1 cellular context compared by ENCODE assay signal in the genomic region with DNA sequence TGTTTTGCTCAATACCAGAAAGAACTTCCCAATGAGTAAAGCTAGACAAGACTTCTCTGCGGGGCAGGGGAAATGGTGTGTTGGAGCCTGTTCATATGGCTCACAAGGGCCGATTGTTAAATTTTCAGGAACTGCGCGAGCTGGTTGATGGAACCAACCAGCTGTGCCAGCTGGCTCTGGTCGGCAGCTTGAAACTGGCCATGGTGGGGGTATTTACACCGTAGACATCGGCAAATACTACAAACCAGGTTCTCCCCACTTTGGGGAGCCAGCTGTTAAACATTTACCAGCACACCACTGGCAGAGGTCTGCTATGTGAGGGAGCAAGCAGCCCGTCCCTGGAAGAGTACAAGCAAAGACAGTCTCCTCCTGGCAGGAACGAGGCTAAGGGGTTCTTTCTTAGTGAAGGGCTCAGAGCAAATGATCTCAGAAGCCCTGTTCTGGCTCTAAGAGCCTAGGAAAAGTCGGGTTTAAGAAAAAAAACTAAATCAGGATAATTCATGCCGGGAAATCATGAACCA.
A peak's percentile ranks its signal among the peaks of the same experiment; 100 is the strongest.
TF ChIP-seq lines count a peak whose summit lies in the region.

No MANE protein-coding gene starts in this region.

TF ChIP-seq in HepG2, 621 proteins besides CTCF, POLR2A, EP300 and RAD21 (continued from another document):
- TF ChIP-seq, protein P1, sequence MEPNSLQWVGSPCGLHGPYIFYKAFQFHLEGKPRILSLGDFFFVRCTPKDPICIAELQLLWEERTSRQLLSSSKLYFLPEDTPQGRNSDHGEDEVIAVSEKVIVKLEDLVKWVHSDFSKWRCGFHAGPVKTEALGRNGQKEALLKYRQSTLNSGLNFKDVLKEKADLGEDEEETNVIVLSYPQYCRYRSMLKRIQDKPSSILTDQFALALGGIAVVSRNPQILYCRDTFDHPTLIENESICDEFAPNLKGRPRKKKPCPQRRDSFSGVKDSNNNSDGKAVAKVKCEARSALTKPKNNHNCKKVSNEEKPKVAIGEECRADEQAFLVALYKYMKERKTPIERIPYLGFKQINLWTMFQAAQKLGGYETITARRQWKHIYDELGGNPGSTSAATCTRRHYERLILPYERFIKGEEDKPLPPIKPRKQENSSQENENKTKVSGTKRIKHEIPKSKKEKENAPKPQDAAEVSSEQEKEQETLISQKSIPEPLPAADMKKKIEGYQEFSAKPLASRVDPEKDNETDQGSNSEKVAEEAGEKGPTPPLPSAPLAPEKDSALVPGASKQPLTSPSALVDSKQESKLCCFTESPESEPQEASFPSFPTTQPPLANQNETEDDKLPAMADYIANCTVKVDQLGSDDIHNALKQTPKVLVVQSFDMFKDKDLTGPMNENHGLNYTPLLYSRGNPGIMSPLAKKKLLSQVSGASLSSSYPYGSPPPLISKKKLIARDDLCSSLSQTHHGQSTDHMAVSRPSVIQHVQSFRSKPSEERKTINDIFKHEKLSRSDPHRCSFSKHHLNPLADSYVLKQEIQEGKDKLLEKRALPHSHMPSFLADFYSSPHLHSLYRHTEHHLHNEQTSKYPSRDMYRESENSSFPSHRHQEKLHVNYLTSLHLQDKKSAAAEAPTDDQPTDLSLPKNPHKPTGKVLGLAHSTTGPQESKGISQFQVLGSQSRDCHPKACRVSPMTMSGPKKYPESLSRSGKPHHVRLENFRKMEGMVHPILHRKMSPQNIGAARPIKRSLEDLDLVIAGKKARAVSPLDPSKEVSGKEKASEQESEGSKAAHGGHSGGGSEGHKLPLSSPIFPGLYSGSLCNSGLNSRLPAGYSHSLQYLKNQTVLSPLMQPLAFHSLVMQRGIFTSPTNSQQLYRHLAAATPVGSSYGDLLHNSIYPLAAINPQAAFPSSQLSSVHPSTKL (CRISPR knock-in tag; IDR thresholded peaks at IDR 0.05) = peak; percentile 47; the same call in 1 of the 2 replicates
- TF ChIP-seq ZBTB20 (CRISPR knock-in tag; IDR thresholded peaks at IDR 0.05; ENCODE audit: borderline replicate concordance, low read depth) = no peak; the same call in 1 of the 2 replicates
- no peak for TF ChIP-seq HOXA5 (CRISPR knock-in tag; IDR thresholded peaks at IDR 0.05)
- no peak for TF ChIP-seq ZMAT3 (CRISPR knock-in tag; conservative IDR thresholded peaks at IDR 0.05)
- TF ChIP-seq ZFP36 (IDR thresholded peaks at IDR 0.05; ENCODE audit: borderline replicate concordance, low read depth, low read length, partially characterized antibody) = peak; percentile 59
- TF ChIP-seq JUNB (CRISPR knock-in tag; IDR thresholded peaks at IDR 0.05; ENCODE audit: borderline replicate concordance) = no peak
- peak; percentile 36; the same call in 1 of the 2 replicates for TF ChIP-seq KAT8 (CRISPR knock-in tag; IDR thresholded peaks at IDR 0.05)
- TF ChIP-seq RCOR2 (CRISPR knock-in tag; IDR thresholded peaks at IDR 0.05) = peak; percentile 95
- no peak for TF ChIP-seq PLRG1 (conservative IDR thresholded peaks at IDR 0.05)
- no peak for TF ChIP-seq ZFP62 (CRISPR knock-in tag; IDR thresholded peaks at IDR 0.05)
- TF ChIP-seq, protein P2, sequence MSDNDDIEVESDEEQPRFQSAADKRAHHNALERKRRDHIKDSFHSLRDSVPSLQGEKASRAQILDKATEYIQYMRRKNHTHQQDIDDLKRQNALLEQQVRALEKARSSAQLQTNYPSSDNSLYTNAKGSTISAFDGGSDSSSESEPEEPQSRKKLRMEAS (IDR thresholded peaks at IDR 0.05) = peak; percentile 42; the same call in 1 of the 2 replicates
- no peak for TF ChIP-seq PTBP1 (IDR thresholded peaks at IDR 0.05; ENCODE audit: low read depth, low read length, poor library complexity, severe bottlenecking)
- TF ChIP-seq ZNF207 (IDR thresholded peaks at IDR 0.05; ENCODE audit: borderline replicate concordance) = no peak
- TF ChIP-seq, protein P3, sequence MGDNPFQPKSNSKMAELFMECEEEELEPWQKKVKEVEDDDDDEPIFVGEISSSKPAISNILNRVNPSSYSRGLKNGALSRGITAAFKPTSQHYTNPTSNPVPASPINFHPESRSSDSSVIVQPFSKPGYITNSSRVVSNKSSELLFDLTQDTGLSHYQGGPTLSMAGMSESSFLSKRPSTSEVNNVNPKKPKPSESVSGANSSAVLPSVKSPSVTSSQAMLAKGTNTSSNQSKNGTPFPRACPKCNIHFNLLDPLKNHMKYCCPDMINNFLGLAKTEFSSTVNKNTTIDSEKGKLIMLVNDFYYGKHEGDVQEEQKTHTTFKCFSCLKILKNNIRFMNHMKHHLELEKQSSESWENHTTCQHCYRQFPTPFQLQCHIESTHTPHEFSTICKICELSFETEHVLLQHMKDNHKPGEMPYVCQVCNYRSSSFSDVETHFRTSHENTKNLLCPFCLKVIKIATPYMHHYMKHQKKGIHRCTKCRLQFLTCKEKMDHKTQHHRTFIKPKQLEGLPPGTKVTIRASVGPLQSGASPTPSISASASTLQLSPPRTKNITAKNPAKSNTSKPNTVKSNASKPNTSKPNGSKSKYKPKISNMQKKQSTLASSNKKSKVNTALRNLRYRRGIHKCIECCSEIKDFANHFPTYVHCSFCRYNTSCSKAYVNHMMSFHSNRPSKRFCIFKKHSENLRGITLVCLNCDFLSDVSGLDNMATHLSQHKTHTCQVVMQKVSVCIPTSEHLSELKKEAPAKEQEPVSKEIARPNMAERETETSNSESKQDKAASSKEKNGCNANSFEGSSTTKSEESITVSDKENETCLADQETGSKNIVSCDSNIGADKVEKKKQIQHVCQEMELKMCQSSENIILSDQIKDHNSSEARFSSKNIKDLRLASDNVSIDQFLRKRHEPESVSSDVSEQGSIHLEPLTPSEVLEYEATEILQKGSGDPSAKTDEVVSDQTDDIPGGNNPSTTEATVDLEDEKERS (CRISPR knock-in tag; IDR thresholded peaks at IDR 0.05) = 0 out of 2 replicates have a peak, but pooled peaks have one; percentile 10
- TF ChIP-seq, protein P4, sequence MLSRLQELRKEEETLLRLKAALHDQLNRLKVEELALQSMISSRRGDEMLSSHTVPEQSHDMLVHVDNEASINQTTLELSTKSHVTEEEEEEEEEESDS (CRISPR knock-in tag; IDR thresholded peaks at IDR 0.05; ENCODE audit: borderline replicate concordance) = no peak
- TF ChIP-seq CAMTA2 (CRISPR knock-in tag; IDR thresholded peaks at IDR 0.05; ENCODE audit: borderline replicate concordance) = no peak
- TF ChIP-seq ZFX (CRISPR knock-in tag; IDR thresholded peaks at IDR 0.05; ENCODE audit: low read depth) = peak; percentile 9; the same call in 1 of the 2 replicates
- TF ChIP-seq STAG1 (CRISPR knock-in tag; IDR thresholded peaks at IDR 0.05) = no peak
- TF ChIP-seq, protein P5, sequence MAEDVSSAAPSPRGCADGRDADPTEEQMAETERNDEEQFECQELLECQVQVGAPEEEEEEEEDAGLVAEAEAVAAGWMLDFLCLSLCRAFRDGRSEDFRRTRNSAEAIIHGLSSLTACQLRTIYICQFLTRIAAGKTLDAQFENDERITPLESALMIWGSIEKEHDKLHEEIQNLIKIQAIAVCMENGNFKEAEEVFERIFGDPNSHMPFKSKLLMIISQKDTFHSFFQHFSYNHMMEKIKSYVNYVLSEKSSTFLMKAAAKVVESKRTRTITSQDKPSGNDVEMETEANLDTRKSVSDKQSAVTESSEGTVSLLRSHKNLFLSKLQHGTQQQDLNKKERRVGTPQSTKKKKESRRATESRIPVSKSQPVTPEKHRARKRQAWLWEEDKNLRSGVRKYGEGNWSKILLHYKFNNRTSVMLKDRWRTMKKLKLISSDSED (CRISPR knock-in tag; IDR thresholded peaks at IDR 0.05) = no peak
- TF ChIP-seq HDAC2 (CRISPR knock-in tag; IDR thresholded peaks at IDR 0.05) = peak; percentile 75
- TF ChIP-seq POLR2AphosphoS5 (IDR thresholded peaks at IDR 0.05; ENCODE audit: low read depth, low read length) = no peak
- TF ChIP-seq, protein P6, sequence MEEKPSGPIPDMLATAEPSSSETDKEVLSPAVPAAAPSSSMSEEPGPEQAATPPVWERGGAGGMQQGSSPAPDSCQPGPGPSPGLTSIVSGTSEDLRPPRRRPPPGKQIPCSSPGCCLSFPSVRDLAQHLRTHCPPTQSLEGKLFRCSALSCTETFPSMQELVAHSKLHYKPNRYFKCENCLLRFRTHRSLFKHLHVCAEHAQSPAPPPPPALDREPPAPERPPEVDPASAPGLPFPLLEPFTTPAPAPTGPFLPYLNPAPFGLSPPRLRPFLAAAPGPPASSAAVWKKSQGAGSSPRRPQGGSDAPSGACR (CRISPR knock-in tag; IDR thresholded peaks at IDR 0.05) = 0 out of 2 replicates have a peak, but pooled peaks have one; percentile 7
- TF ChIP-seq GATA4 (IDR thresholded peaks at IDR 0.05; ENCODE audit: borderline replicate concordance, low read depth) = peak; percentile 35; the same call in 1 of the 2 replicates
- TF ChIP-seq, protein P7, sequence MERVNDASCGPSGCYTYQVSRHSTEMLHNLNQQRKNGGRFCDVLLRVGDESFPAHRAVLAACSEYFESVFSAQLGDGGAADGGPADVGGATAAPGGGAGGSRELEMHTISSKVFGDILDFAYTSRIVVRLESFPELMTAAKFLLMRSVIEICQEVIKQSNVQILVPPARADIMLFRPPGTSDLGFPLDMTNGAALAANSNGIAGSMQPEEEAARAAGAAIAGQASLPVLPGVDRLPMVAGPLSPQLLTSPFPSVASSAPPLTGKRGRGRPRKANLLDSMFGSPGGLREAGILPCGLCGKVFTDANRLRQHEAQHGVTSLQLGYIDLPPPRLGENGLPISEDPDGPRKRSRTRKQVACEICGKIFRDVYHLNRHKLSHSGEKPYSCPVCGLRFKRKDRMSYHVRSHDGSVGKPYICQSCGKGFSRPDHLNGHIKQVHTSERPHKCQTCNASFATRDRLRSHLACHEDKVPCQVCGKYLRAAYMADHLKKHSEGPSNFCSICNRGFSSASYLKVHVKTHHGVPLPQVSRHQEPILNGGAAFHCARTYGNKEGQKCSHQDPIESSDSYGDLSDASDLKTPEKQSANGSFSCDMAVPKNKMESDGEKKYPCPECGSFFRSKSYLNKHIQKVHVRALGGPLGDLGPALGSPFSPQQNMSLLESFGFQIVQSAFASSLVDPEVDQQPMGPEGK (CRISPR knock-in tag; IDR thresholded peaks at IDR 0.05) = peak; percentile 92
- peak; percentile 16 for TF ChIP-seq YY1 (IDR thresholded peaks at IDR 0.05; ENCODE audit: insufficient read depth, insufficient replicate concordance, low read depth, low read length)
- peak; percentile 36; the same call in 1 of the 2 replicates for TF ChIP-seq ZNF441 (CRISPR knock-in tag; IDR thresholded peaks at IDR 0.05; ENCODE audit: borderline replicate concordance)
- no peak for TF ChIP-seq NFRKB (IDR thresholded peaks at IDR 0.05)
- peak; percentile 71 for TF ChIP-seq ZNF629 (CRISPR knock-in tag; conservative IDR thresholded peaks at IDR 0.05)
- TF ChIP-seq, protein P8, sequence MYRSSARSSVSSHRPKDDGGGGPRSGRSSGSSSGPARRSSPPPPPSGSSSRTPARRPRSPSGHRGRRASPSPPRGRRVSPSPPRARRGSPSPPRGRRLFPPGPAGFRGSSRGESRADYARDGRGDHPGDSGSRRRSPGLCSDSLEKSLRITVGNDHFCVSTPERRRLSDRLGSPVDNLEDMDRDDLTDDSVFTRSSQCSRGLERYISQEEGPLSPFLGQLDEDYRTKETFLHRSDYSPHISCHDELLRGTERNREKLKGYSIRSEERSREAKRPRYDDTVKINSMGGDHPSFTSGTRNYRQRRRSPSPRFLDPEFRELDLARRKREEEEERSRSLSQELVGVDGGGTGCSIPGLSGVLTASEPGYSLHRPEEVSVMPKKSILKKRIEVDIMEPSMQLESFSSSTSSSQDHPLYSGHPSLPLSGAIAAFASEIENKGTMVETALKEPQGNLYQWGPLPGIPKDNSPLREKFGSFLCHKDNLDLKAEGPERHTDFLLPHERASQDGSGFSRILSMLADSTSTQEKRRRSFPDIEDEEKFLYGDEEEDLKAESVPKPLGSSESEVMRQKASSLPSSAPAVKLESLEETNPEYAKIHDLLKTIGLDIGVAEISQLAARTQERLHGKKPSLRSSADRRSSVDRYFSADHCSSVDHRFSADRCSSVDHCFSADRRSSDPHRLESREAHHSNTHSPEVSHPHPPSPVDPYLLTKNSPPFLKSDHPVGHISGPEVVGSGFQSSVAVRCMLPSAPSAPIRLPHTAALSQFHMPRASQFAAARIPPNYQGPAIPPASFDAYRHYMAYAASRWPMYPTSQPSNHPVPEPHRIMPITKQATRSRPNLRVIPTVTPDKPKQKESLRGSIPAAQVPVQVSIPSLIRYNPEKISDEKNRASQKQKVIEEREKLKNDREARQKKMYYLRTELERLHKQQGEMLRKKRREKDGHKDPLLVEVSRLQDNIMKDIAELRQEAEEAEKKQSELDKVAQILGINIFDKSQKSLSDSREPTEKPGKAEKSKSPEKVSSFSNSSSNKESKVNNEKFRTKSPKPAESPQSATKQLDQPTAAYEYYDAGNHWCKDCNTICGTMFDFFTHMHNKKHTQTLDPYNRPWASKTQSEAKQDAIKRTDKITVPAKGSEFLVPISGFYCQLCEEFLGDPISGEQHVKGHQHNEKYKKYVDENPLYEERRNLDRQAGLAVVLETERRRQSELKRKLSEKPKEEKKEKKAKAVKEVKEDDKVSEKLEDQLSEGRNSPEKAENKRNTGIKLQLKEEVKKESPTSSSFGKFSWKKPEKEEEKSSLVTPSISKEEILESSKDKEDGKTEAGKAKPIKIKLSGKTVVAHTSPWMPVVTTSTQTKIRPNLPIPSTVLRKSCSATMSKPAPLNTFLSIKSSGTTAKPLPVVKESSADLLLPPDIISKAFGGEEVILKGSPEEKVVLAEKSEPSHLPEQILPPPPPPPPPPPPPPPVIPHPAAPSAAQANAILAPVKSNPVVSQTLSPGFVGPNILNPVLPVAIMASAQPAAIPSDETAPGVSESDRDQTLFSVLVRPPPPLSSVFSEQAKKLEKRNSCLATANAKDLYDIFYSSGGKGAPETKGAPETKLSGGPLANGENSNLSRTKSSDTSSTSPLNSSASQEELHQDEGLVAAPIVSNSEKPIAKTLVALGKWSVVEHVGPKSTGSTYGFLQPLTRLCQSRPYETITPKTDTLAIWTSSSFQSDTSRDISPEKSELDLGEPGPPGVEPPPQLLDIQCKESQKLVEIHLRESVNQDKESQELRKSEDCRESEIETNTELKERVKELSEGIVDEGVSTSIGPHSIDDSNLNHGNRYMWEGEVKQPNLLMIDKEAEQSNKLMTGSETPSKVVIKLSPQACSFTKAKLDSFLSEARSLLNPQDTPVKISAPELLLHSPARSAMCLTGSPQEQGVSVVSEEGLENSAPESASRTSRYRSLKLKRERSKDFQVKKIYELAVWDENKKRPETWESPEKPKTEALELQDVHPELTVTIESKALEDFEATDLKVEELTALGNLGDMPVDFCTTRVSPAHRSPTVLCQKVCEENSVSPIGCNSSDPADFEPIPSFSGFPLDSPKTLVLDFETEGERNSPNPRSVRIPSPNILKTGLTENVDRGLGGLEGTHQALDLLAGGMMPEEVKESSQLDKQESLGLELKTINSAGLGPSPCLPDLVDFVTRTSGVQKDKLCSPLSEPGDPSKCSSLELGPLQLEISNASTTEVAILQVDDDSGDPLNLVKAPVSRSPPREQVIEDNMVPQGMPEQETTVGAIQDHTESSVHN (CRISPR knock-in tag; IDR thresholded peaks at IDR 0.05) = no peak
- TF ChIP-seq KLF11 (CRISPR knock-in tag; IDR thresholded peaks at IDR 0.05) = 0 out of 2 replicates have a peak, but pooled peaks have one; percentile 43
